2 cellular contexts compared by ENCODE assay signal in genomic region chr12:77996670-77997069, GRCh38.
TF ChIP-seq lines count a peak whose summit lies in the region.

No MANE protein-coding gene starts in this region.

TF ChIP-seq in SK-N-SH, 30 proteins besides CTCF, POLR2A, EP300 and RAD21:
- TF ChIP-seq EZH2phosphoT487 (IDR thresholded peaks at IDR 0.05; ENCODE audit: borderline replicate concordance, low read depth) (no peak), SMC3 (IDR thresholded peaks at IDR 0.05; ENCODE audit: low read depth, low read length) (0 out of 2 replicates have a peak, but pooled peaks have one; percentile 3), TEAD4 (IDR thresholded peaks at IDR 0.05; ENCODE audit: borderline replicate concordance, insufficient read depth) (no peak)

TF ChIP-seq in SK-N-SH treated with all-trans-retinoic acid at 6 μM for 48 hours, 23 proteins besides CTCF, POLR2A, EP300 and RAD21 (continued from another document):
- TF ChIP-seq ZNF8 (CRISPR knock-in tag; IDR thresholded peaks at IDR 0.05) = no peak
- no peak for TF ChIP-seq ZNF70 (CRISPR knock-in tag; IDR thresholded peaks at IDR 0.05)
- TF ChIP-seq ZC3H10 (CRISPR knock-in tag; IDR thresholded peaks at IDR 0.05) = no peak
- no peak for TF ChIP-seq POU6F1 (CRISPR knock-in tag; IDR thresholded peaks at IDR 0.05; ENCODE audit: borderline replicate concordance, low read depth)
- TF ChIP-seq ESRRG (CRISPR knock-in tag; IDR thresholded peaks at IDR 0.05) = no peak
- no peak for TF ChIP-seq ISL1 (CRISPR knock-in tag; IDR thresholded peaks at IDR 0.05)
- no peak for TF ChIP-seq RARB (CRISPR knock-in tag; IDR thresholded peaks at IDR 0.05)
- TF ChIP-seq PATZ1 (CRISPR knock-in tag; IDR thresholded peaks at IDR 0.05; ENCODE audit: borderline replicate concordance) = no peak
- no peak for TF ChIP-seq SNAI2 (CRISPR knock-in tag; IDR thresholded peaks at IDR 0.05)
- TF ChIP-seq ARNTL (CRISPR knock-in tag; IDR thresholded peaks at IDR 0.05; ENCODE audit: borderline replicate concordance, low read depth) = no peak
- no peak for TF ChIP-seq PPARA (CRISPR knock-in tag; IDR thresholded peaks at IDR 0.05; ENCODE audit: borderline replicate concordance)
- no peak for TF ChIP-seq BACH2 (CRISPR knock-in tag; IDR thresholded peaks at IDR 0.05; ENCODE audit: borderline replicate concordance)
- TF ChIP-seq GLIS3 (CRISPR knock-in tag; IDR thresholded peaks at IDR 0.05) = no peak
- no peak for TF ChIP-seq TCF4 (CRISPR knock-in tag; IDR thresholded peaks at IDR 0.05; ENCODE audit: borderline replicate concordance)
- TF ChIP-seq TSHZ2 (CRISPR knock-in tag; IDR thresholded peaks at IDR 0.05) = no peak
- TF ChIP-seq ZFP3 (CRISPR knock-in tag; IDR thresholded peaks at IDR 0.05) = no peak
- no peak for TF ChIP-seq TOX (CRISPR knock-in tag; IDR thresholded peaks at IDR 0.05; ENCODE audit: borderline replicate concordance)
